ENCODE assay signal across 13 cellular contexts in genomic region chr15:65095011-65095746, GRCh38. TPM values are rescaled to one million over a fixed set of nuclear protein-coding genes. Genes with fewer than 3 reads are reported as not detected.
DNase-seq lines count a peak whose midpoint lies in the region; ATAC-seq and TF ChIP-seq lines count a peak whose summit lies in the region.
"Had no signal": no experiment of that assay in that cellular context is flagged by ENCODE, and none has a peak within 500 bp of the region (broad histone marks: within the 10 kb centered on the region; RNA-seq: fewer than 3 reads in every experiment).

No MANE protein-coding gene starts in this region.

- WGBS in esophagus squamous epithelium, 2 donors = 39 to 53% methylated on average over 3 to 4 of the region's 5 CpGs
- 61% methylated on average over 5 of the region's 5 CpGs for WGBS in prostate gland

- H3K4me1 ChIP-seq in RWPE2 (ENCODE audit: insufficient read depth, poor library complexity, severe bottlenecking) (no peaks in the 10 kb centered on the region), esophagus squamous epithelium (peaks cover 4 to 29% (median 9%) of the 10 kb centered on the region in 3 donors), prostate gland (replicated peaks) (no peaks in the 10 kb centered on the region)

- peaks cover 16% of the 10 kb centered on the region for H3K36me3 ChIP-seq in RWPE2 (ENCODE audit: low read depth)
- H3K36me3 ChIP-seq in esophagus squamous epithelium = peaks cover 0 to 37% (median 10%) of the 10 kb centered on the region in 3 donors
- H3K36me3 ChIP-seq in prostate gland = no peaks in the 10 kb centered on the region

- no peak overlapping the region for H3K27ac ChIP-seq in RWPE2 (ENCODE audit: poor library complexity, severe bottlenecking)
- peak overlapping the region; percentile 5 to 75 (median 29) for H3K27ac ChIP-seq in esophagus squamous epithelium
- peak overlapping the region; percentile 47 to 53 for H3K27ac ChIP-seq in prostate gland

- H3K27me3 ChIP-seq in RWPE2 (ENCODE audit: insufficient read depth, poor library complexity, severe bottlenecking) (no peaks in the 10 kb centered on the region), esophagus squamous epithelium (no peaks in the 10 kb centered on the region), prostate gland (replicated peaks; ENCODE audit: insufficient read depth) (no peaks in the 10 kb centered on the region)
- H3K27me3 ChIP-seq: heart right ventricle had no signal

- DNase-seq in RWPE2 (ENCODE audit: low spot score) (peak; percentile 62), esophagus squamous epithelium (lab: John Stamatoyannopoulos, UW) (no peak), prostate gland (ENCODE audit: low spot score) (no peak)
- DNase-seq in activated CD4-positive, alpha-beta T cell treated with anti-CD3 and anti-CD28 coated beads for 48 hours = no peak
- DNase-seq: heart right ventricle, IMR-90, MV-4-11, NCI-H2081 treated with DMSO at 0.1 percent for 48 hours, NCI-H524 treated with DMSO at 0.1 percent for 48 hours had no signal

- ATAC-seq in RWPE2 (ENCODE audit: low read depth) (peak; percentile 6; the same call in 1 of the 3 replicates), HG03457 (IDR thresholded peaks at IDR 0.05; ENCODE audit: unreplicated experiment) (no peak), HG03196 (IDR thresholded peaks at IDR 0.05; ENCODE audit: unreplicated experiment) (no peak)

- intact Hi-C loops in esophagus squamous epithelium (cut with DNase I) (no loop called here), prostate gland (cut with DNase I) (loop anchor here (5.0 kb wide), 1 partner anchor 58 kb away; no protein-coding TSS in a partner anchor)

- TF ChIP-seq POLR2A in esophagus squamous epithelium (IDR thresholded peaks at IDR 0.05) (no peak), prostate gland (IDR thresholded peaks at IDR 0.05) (no peak)

- H3K4me3 ChIP-seq in RWPE2 (ENCODE audit: severe bottlenecking) (no peak overlapping the region), esophagus squamous epithelium (no peak overlapping the region), prostate gland (no peak overlapping the region)
- H3K4me3 ChIP-seq: heart right ventricle had no signal

- TF ChIP-seq CTCF in RWPE2 (IDR thresholded peaks at IDR 0.05; ENCODE audit: poor library complexity, severe bottlenecking) (no peak), esophagus squamous epithelium (IDR thresholded peaks at IDR 0.05) (no peak), prostate gland (IDR thresholded peaks at IDR 0.05) (no peak)

- H3K9me3 ChIP-seq in RWPE2 (ENCODE audit: severe bottlenecking) (no peaks in the 10 kb centered on the region), esophagus squamous epithelium (no peaks in the 10 kb centered on the region), prostate gland (no peaks in the 10 kb centered on the region)
- H3K9me3 ChIP-seq: heart right ventricle had no signal

RNA-seq across cellular contexts. Expression of gene KBTBD13, which starts 18.6 kb away (rescaled TPM):
- total RNA-seq in esophagus squamous epithelium = not detected
- under 1 TPM in 1 of 2 donors, not detected in 1; 0.57 TPM for total RNA-seq in prostate gland
- total RNA-seq: bronchial epithelial cell, IMR-90, temporal lobe had no signal

RNA-seq across cellular contexts. Expression of gene UBAP1L, which starts 19.8 kb away (rescaled TPM):
- 1 to 10 TPM; 1.6 to 6.3 (median 2.0) TPM for total RNA-seq in esophagus squamous epithelium
- 1 to 10 TPM; 1.9 to 8.5 TPM for total RNA-seq in prostate gland

RNA-seq across cellular contexts. Expression of gene RASL12, which starts 27.4 kb away (rescaled TPM):
- total RNA-seq in esophagus squamous epithelium (10 to 100 TPM in 2 of 4 donors, 1 to 10 TPM in 2; 2.8 to 32.4 (median 8.9) TPM), prostate gland (100 to 1,000 TPM in 1 of 2 donors, 10 to 100 TPM in 1; 56.3 to 124 TPM)
- total RNA-seq: bronchial epithelial cell had no signal

RNA-seq across cellular contexts. Expression of gene PDCD7, which starts 38.4 kb away (rescaled TPM):
- total RNA-seq in esophagus squamous epithelium = 10 to 100 TPM; 12.1 to 20.8 (median 16.6) TPM
- total RNA-seq in prostate gland = 10 to 100 TPM; 30.8 to 43.6 TPM

RNA-seq across cellular contexts. Expression of gene SLC51B, which starts 50.0 kb away (rescaled TPM):
- total RNA-seq in esophagus squamous epithelium = not detected
- under 1 TPM in 1 of 2 donors, not detected in 1; 0.68 TPM for total RNA-seq in prostate gland
- total RNA-seq: bronchial epithelial cell, heart right ventricle, IMR-90, temporal lobe had no signal
